Comparison of ENCODE assay signal across 20 cellular contexts in genomic region chr13:29319451-29319850, GRCh38.
A peak's percentile ranks its signal among the peaks of the same experiment; 100 is the strongest.
DNase-seq lines count a peak whose midpoint lies in the region; ATAC-seq, FAIRE-seq and TF ChIP-seq lines count a peak whose summit lies in the region.
"Had no signal": no experiment of that assay in that cellular context is flagged by ENCODE, and none has a peak within 500 bp of the region (broad histone marks: within the 10 kb centered on the region; RNA-seq: fewer than 3 reads in every experiment).

No MANE protein-coding gene starts in this region.

- no peak for TF ChIP-seq EP300 in K562 (IDR thresholded peaks at IDR 0.05; ENCODE audit: low read length)

- intact Hi-C loops in HCT116 (cut with micrococcal nuclease) = no loop called here
- intact Hi-C loops in K562 (cut with micrococcal nuclease) = no loop called here
- intact Hi-C loops in sciatic nerve (cut with DNase I) = no loop called here

- H3K4me2 ChIP-seq in HCT116 (ENCODE audit: low read length) (no peak overlapping the region), K562 (ENCODE audit: insufficient read depth, low read length) (no peak overlapping the region)

- H3K9me2 ChIP-seq in HCT116 (ENCODE audit: insufficient read depth) = no peaks in the 10 kb centered on the region

- no peaks in the 10 kb centered on the region for H3K79me2 ChIP-seq in HCT116 (ENCODE audit: insufficient read depth, low read length)
- H3K79me2 ChIP-seq in K562 (ENCODE audit: control insufficient read depth, insufficient read depth, low read length) = no peaks in the 10 kb centered on the region

- no peaks in the 10 kb centered on the region for H3K9me1 ChIP-seq in K562 (ENCODE audit: control insufficient read depth, insufficient read depth, low read length)

- peaks cover 35% of the 10 kb centered on the region for H3K27me3 ChIP-seq in HCT116 (ENCODE audit: insufficient read depth, low read length)
- H3K27me3 ChIP-seq in K562 (ENCODE audit: control insufficient read depth in 2 of 2, insufficient read depth in 2 of 2, low read length in 2 of 2) = peaks cover 0 to 11% of the 10 kb centered on the region in 2 experiments; a peak in 1 of 5 replicates

- BruUV-seq in HCT116 (replicated peaks; lab: Mats Ljungman, UMichigan) = no TSS peak
- no TSS peak for BruUV-seq in K562 (replicated peaks; lab: Mats Ljungman, UMichigan)

- in situ Hi-C loops in K562 (cut with MboI) = no loop called here

- peak; percentile 46; the same call in 1 of the 2 replicates for ATAC-seq in HCT116
- ATAC-seq in K562 = peak; percentile 71
- ATAC-seq in sciatic nerve = peak; percentile 36
- no peak for ATAC-seq in GM18873 (IDR thresholded peaks at IDR 0.05; ENCODE audit: low FRiP score, unreplicated experiment)
- no peak for ATAC-seq in HG03442 (IDR thresholded peaks at IDR 0.05; ENCODE audit: unreplicated experiment)

- no peaks in the 10 kb centered on the region for H4K20me1 ChIP-seq in HCT116 (ENCODE audit: insufficient read depth)
- H4K20me1 ChIP-seq in K562 (replicated peaks; ENCODE audit: control insufficient read depth, insufficient read depth, low read length) = no peaks in the 10 kb centered on the region

- H3K9ac ChIP-seq in HCT116 (ENCODE audit: low read length) (no peak overlapping the region), K562 (ENCODE audit: insufficient read depth in 1 of 2, low read depth in 2 of 2, low read length in 2 of 2) (no peak overlapping the region)

- H3K9me3 ChIP-seq in HCT116 (ENCODE audit: control insufficient read depth in 1 of 2, insufficient read depth in 1 of 2, low read depth in 1 of 2, low read length in 2 of 2) = no peaks in the 10 kb centered on the region
- H3K9me3 ChIP-seq in K562 (replicated peaks; ENCODE audit: control insufficient read depth, insufficient read depth, low read depth, low read length) = no peaks in the 10 kb centered on the region
- H3K9me3 ChIP-seq: SJCRH30 had no signal

- CTCF ChIA-PET in HCT116 (lab: Charles Lee) = no interaction called here
- CTCF ChIA-PET in K562 (lab: Yijun Ruan, JAX; ENCODE audit: low intra/inter-chr PET ratio) = no interaction called here

- H3K27ac ChIP-seq in HCT116 (ENCODE audit: low read depth, low read length) (no peak overlapping the region), K562 (ENCODE audit: extremely low read depth, low read depth, low read length) (no peak overlapping the region)
- H3K27ac ChIP-seq: SJCRH30 had no signal

- no peak overlapping the region for H2AFZ ChIP-seq in HCT116 (ENCODE audit: low read depth, low read length, poor library complexity, severe bottlenecking)
- H2AFZ ChIP-seq in K562 (ENCODE audit: low read depth, low read length) = no peak overlapping the region

- TF ChIP-seq RAD21 in HCT116 (IDR thresholded peaks at IDR 0.05; ENCODE audit: low read depth) (no peak), K562 (CRISPR knock-in tag; conservative IDR thresholded peaks at IDR 0.05 in 1 of 2, IDR thresholded peaks at IDR 0.05 in 1 of 2) (no peak)

- H3K36me3 ChIP-seq in HCT116 (ENCODE audit: control insufficient read depth in 1 of 2, insufficient read depth in 2 of 2, low read length in 2 of 2) = no peaks in the 10 kb centered on the region
- H3K36me3 ChIP-seq in K562 (ENCODE audit: control insufficient read depth, insufficient read depth, low read length) = no peaks in the 10 kb centered on the region
- H3K36me3 ChIP-seq: SJCRH30 had no signal

- TF ChIP-seq POLR2A in HCT116 (IDR thresholded peaks at IDR 0.05; ENCODE audit: borderline replicate concordance, extremely low read depth, insufficient read depth, insufficient read length) (no peak), K562 (conservative IDR thresholded peaks at IDR 0.05) (no peak)

- DNase-seq in HCT116 (ENCODE audit: low read depth, low spot score) (no peak), K562 (ENCODE audit: extremely low read depth in 1 of 4, low spot score in 3 of 4) (peak in 1 of 4 experiments; percentile 1), islet precursor cell (peak; percentile 63), sciatic nerve (ENCODE audit: low spot score) (no peak), germinal center (ENCODE audit: low spot score) (no peak)
- DNase-seq: AML-193, DMS79, GDM1, HFFc6, Kasumi-1, NCI-H1417 treated with DMSO at 0.1 percent for 48 hours, NCI-H2029, NCI-H2171 treated with DMSO at 0.1 percent for 48 hours, NCI-H510A, SJCRH30 had no signal

- 16% methylated on average over 8 of the region's 9 CpGs for WGBS in K562 (ENCODE audit: insufficient coverage, low coverage, missing lambda C conversion rate)

- no peak overlapping the region for H3K4me3 ChIP-seq in HCT116 (replicated peaks in 1 of 2; ENCODE audit: low read depth in 1 of 2, low read length in 2 of 2)
- H3K4me3 ChIP-seq in K562 = no peak overlapping the region
- H3K4me3 ChIP-seq: SJCRH30 had no signal

- H3K4me1 ChIP-seq in HCT116 (ENCODE audit: control insufficient read depth in 1 of 2, insufficient read depth in 2 of 2, low read length in 2 of 2) = no peaks in the 10 kb centered on the region
- no peaks in the 10 kb centered on the region for H3K4me1 ChIP-seq in K562 (replicated peaks in 1 of 2; ENCODE audit: control insufficient read depth in 2 of 2, insufficient read depth in 2 of 2, low read length in 2 of 2)
- H3K4me1 ChIP-seq: SJCRH30 had no signal

- POLR2A ChIA-PET in HCT116 (lab: Charles Lee) (no interaction called here), K562 (lab: Yijun Ruan, JAX) (interaction anchor here (1.1 kb wide), 1 partner anchor 18 kb away, joined by 3 read pairs; no protein-coding TSS in a partner anchor)

- RAD21 ChIA-PET in HCT116 (lab: Charles Lee; ENCODE audit: low non-redundant PET in 1 of 2, low total read pairs in 2 of 2, uncharacterized antibody in 2 of 2, unreplicated experiment in 2 of 2) = no interaction called here

- no peak for FAIRE-seq in K562 (lab: Jason Lieb, UNC)
- FAIRE-seq: GM12892, GM19239, RCC 7860 had no signal

- TF ChIP-seq CTCF in HCT116 (IDR thresholded peaks at IDR 0.05 in 2 of 3, conservative IDR thresholded peaks at IDR 0.05 in 1 of 3; ENCODE audit: borderline replicate concordance in 1 of 3, insufficient read depth in 1 of 3, low read depth in 2 of 3, low read length in 2 of 3) (0 out of 6 replicates have a peak, but pooled peaks of 1 of the 3 experiments have one; percentile 5), K562 (IDR thresholded peaks at IDR 0.05 in 2 of 3, conservative IDR thresholded peaks at IDR 0.05 in 1 of 3; ENCODE audit: insufficient read depth in 2 of 3, low read depth in 1 of 3, low read length in 3 of 3) (no peak; a peak in 1 of 6 replicates)

TF ChIP-seq in HCT116, 20 proteins besides CTCF, POLR2A, EP300 and RAD21:
- no peak for TF ChIP-seq JUND (IDR thresholded peaks at IDR 0.05)
- no peak for TF ChIP-seq FOSL1 (IDR thresholded peaks at IDR 0.05; ENCODE audit: low read depth)
- TF ChIP-seq EGR1 (IDR thresholded peaks at IDR 0.05; ENCODE audit: low read depth) = no peak
TF ChIP-seq in HCT116: peak in this region for 0.

TF ChIP-seq in K562, 482 proteins besides CTCF, POLR2A, EP300 and RAD21:
- TF ChIP-seq NR1H2 (CRISPR knock-in tag; IDR thresholded peaks at IDR 0.05) = no peak
- TF ChIP-seq POLR2H (tag; IDR thresholded peaks at IDR 0.05; ENCODE audit: low read depth) = no peak
- TF ChIP-seq MYNN (IDR thresholded peaks at IDR 0.05) = no peak
- no peak for TF ChIP-seq MYNN (CRISPR knock-in tag; IDR thresholded peaks at IDR 0.05)

Comparison
In these comparisons a context has a peak if more than half of its experiments do, and no peak if none do; other contexts are left out.
1. ATAC-seq: peak in HCT116 (single experiment), K562 (single experiment) and sciatic nerve (single experiment); none in GM18873 (single experiment) and HG03442 (single experiment).